23 cellular contexts compared by ENCODE assay signal in the genomic region with DNA sequence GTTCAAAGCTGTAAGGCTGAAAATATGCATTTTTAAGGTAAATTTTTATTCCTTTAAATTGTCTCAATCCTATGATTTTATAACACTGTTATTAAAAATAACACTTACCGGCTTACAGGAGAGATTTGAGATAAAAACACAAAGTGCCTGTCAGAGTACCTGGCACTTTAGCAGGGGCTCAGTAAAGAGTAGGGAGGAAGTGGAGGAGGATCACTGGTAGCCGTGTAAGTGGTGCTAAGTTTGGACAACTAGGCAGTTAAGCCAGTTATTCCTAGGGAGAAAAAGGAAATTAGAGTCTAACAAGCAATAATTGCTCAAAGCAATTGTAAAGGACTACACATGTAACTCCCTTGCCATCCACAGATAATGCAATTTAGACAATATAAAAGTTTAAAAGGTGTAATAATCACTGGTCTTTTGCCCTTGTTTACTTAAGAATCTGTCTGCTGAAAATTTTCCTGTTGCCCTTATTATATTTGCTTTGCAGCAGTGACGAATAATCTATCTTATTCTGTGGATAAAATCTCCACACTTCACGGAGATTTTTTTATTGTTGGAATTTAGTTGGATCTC.
A peak's percentile ranks its signal among the peaks of the same experiment; 100 is the strongest.
DNase-seq lines count a peak whose midpoint lies in the region; ATAC-seq and TF ChIP-seq lines count a peak whose summit lies in the region.
"Had no signal": no experiment of that assay in that cellular context is flagged by ENCODE, and none has a peak within 500 bp of the region (broad histone marks: within the 10 kb centered on the region; RNA-seq: fewer than 3 reads in every experiment).

No MANE protein-coding gene starts in this region.

- H3K4me3 Mint-ChIP-seq in T-cell, result no peak overlapping the region
- H3K4me3 Mint-ChIP-seq: activated CD4-positive, alpha-beta T cell treated with anti-CD3 and anti-CD28 coated beads for 36 hours; activated T-cell treated with anti-CD3 and anti-CD28 coated beads, Interleukin-2, amount 50 U/mL, for 72 hours; memory B cell; naive B cell; type B pancreatic cell had no signal

- POLR2A ChIA-PET in T-cell (lab: Charles Lee), result no interaction called here

- no peaks in the 10 kb centered on the region for H3K27me3 Mint-ChIP-seq in T-cell
- H3K27me3 Mint-ChIP-seq: activated CD4-positive, alpha-beta T cell treated with anti-CD3 and anti-CD28 coated beads for 36 hours; memory B cell; naive B cell; type B pancreatic cell had no signal

- no peaks in the 10 kb centered on the region for H3K27me3 ChIP-seq in sigmoid colon
- H3K27me3 ChIP-seq: BLaER1 treated with 17β-estradiol and CSF1 and Interleukin-3, amounts not matched to agents 10 nM and 100 nM had no signal

- CTCF ChIA-PET in T-cell (lab: Charles Lee), result no interaction called here

- TF ChIP-seq EP300 in sigmoid colon (IDR thresholded peaks at IDR 0.05), result no peak

- DNase-seq in Right ventricle myocardium inferior (ENCODE audit: missing footprints) (no peak), left cardiac atrium (no peak), NCI-H146 treated with DMSO at 0.1 percent for 48 hours (lab: John Stamatoyannopoulos, UW; ENCODE audit: unreplicated experiment) (peak; percentile 11), left ventricle myocardium superior (no peak), sigmoid colon (no peak), T-cell (no peak), omental fat pad (ENCODE audit: low spot score) (no peak)
- DNase-seq: activated CD4-positive, alpha-beta T cell treated with anti-CD3 and anti-CD28 coated beads for 36 hours; activated naive CD4-positive, alpha-beta T cell treated with anti-CD3 and anti-CD28 coated beads, Interleukin-2, amount 50 U/mL, for 16 hours; activated T-cell treated with anti-CD3 and anti-CD28 coated beads, Interleukin-2, amount 50 U/mL, for 72 hours; erythroblast; foreskin melanocyte; GM23248; naive B cell; NCI-H1417 treated with DMSO at 0.1 percent for 48 hours; occipital lobe; PC-9; SIG-M5; stimulated activated CD8-positive, alpha-beta memory T cell treated with anti-CD3 and anti-CD28 coated beads, Interleukin-4, amount 100 ng/mL, for 48 hours had no signal

- peak overlapping the region in 2 of 4 donors; percentile 20 to 48 for H3K27ac ChIP-seq in sigmoid colon
- H3K27ac ChIP-seq: BLaER1 treated with 17β-estradiol and CSF1 and Interleukin-3, amounts not matched to agents 10 nM and 100 nM; GM23248; PC-9 had no signal

- no peaks in the 10 kb centered on the region for H3K9me3 ChIP-seq in sigmoid colon
- H3K9me3 ChIP-seq: BLaER1 treated with 17β-estradiol and CSF1 and Interleukin-3, amounts not matched to agents 10 nM and 100 nM had no signal

- 16 to 47% methylated on average over 4 of the region's 4 CpGs for WGBS in sigmoid colon, 2 donors

- intact Hi-C loops in Right ventricle myocardium inferior (cut with DNase I), result no loop called here
- intact Hi-C loops in left cardiac atrium (cut with DNase I), result no loop called here
- intact Hi-C loops in left ventricle myocardium superior (cut with micrococcal nuclease), result no loop called here
- intact Hi-C loops in sigmoid colon (cut with DNase I), result loop anchor here (10.0 kb wide), 1 partner anchor 321 kb away; the partner anchor contains the start of gene MEIS2

- H3K27ac Mint-ChIP-seq in T-cell, result no peak overlapping the region
- H3K27ac Mint-ChIP-seq: activated CD4-positive, alpha-beta T cell treated with anti-CD3 and anti-CD28 coated beads for 36 hours; activated T-cell treated with anti-CD3 and anti-CD28 coated beads, Interleukin-2, amount 50 U/mL, for 72 hours; memory B cell; type B pancreatic cell had no signal

- TF ChIP-seq CTCF in sigmoid colon (IDR thresholded peaks at IDR 0.05) (no peak), omental fat pad (IDR thresholded peaks at IDR 0.05) (no peak)

- peaks cover 9 to 21% (median 18%) of the 10 kb centered on the region in 3 donors for H3K4me1 Mint-ChIP-seq in T-cell
- H3K4me1 Mint-ChIP-seq: naive B cell had no signal

- no peak for TF ChIP-seq POLR2A in sigmoid colon (IDR thresholded peaks at IDR 0.05)

- peaks cover 3% of the 10 kb centered on the region for H3K36me3 Mint-ChIP-seq in T-cell
- H3K36me3 Mint-ChIP-seq: naive B cell had no signal

- H3K9me3 Mint-ChIP-seq in T-cell, result no peaks in the 10 kb centered on the region
- H3K9me3 Mint-ChIP-seq: activated T-cell treated with anti-CD3 and anti-CD28 coated beads, Interleukin-2, amount 50 U/mL, for 72 hours; memory B cell; naive B cell; type B pancreatic cell had no signal

- H3K4me1 ChIP-seq in sigmoid colon, result peaks cover 0 to 43% (median 21%) of the 10 kb centered on the region in 4 donors
- H3K4me1 ChIP-seq: BLaER1 treated with 17β-estradiol and CSF1 and Interleukin-3, amounts not matched to agents 10 nM and 100 nM had no signal

- H3K4me3 ChIP-seq in sigmoid colon, result peak overlapping the region in 3 of 4 donors; percentile 15 to 27 (median 20)
- H3K4me3 ChIP-seq: BLaER1 treated with 17β-estradiol and CSF1 and Interleukin-3, amounts not matched to agents 10 nM and 100 nM; GM23248; PC-9 had no signal

- H3K36me3 ChIP-seq in sigmoid colon, result no peaks in the 10 kb centered on the region
- H3K36me3 ChIP-seq: BLaER1 treated with 17β-estradiol and CSF1 and Interleukin-3, amounts not matched to agents 10 nM and 100 nM had no signal

- peak; percentile 28 for ATAC-seq in Right ventricle myocardium inferior
- no peak for ATAC-seq in left cardiac atrium
- ATAC-seq in left ventricle myocardium superior, result peak; percentile 67
- ATAC-seq in T-cell (replicated peaks in 1 of 4), result no peak
- no peak for ATAC-seq in HG03025 (IDR thresholded peaks at IDR 0.05; ENCODE audit: low FRiP score, unreplicated experiment)
- ATAC-seq in omental fat pad (ENCODE audit: low FRiP score), result no peak
- ATAC-seq: activated CD4-positive, alpha-beta T cell treated with anti-CD3 and anti-CD28 coated beads for 36 hours; activated T-cell treated with anti-CD3 and anti-CD28 coated beads, Interleukin-2, amount 50 U/mL, for 72 hours had no signal

Comparison
In these comparisons a context has a peak if more than half of its experiments do, and no peak if none do; other contexts are left out.
1. ATAC-seq: peak in Right ventricle myocardium inferior (single experiment) and left ventricle myocardium superior (single experiment); none in left cardiac atrium (0 of 2), T-cell (0 of 4), HG03025 (single experiment) and omental fat pad (single experiment).